ENCODE assay signal across 8 cellular contexts in genomic region chr13:42110410-42111155, GRCh38.
DNase-seq lines count a peak whose midpoint lies in the region; ATAC-seq and TF ChIP-seq lines count a peak whose summit lies in the region.

No MANE protein-coding gene starts in this region.

- in situ Hi-C loops in T47D (cut with HindIII; ENCODE audit: low pct_unique_long_range_greater_than_20kb, low sequenced_read_pairs), result no loop called here

- BruUV-seq in PC-3 (replicated peaks; lab: Mats Ljungman, UMichigan), result no TSS peak

- peak; percentile 33 for DNase-seq in activated T-cell treated with anti-CD3 and anti-CD28 coated beads for 1 hour (ENCODE audit: low read depth)
- DNase-seq in activated T-cell treated with anti-CD3 and anti-CD28 coated beads, Interleukin-2, amount 50 U/mL, for 1 hour, result no peak
- DNase-seq in PC-3, result peak; percentile 83
- peak; percentile 26 to 76 for DNase-seq in T47D (ENCODE audit: low read depth in 1 of 2, low spot score in 1 of 2)
- DNase-seq in kidney glomerular epithelial cell (lab: John Stamatoyannopoulos, UW), result peak; percentile 77
- peak in 1 of 2 donors; percentile 30 for DNase-seq in stimulated activated effector memory CD8-positive, alpha-beta T cell treated with anti-CD3 and anti-CD28 coated beads, Interleukin-12 subunit alpha, Interleukin-12 subunit beta, amount 100 ng/mL, for 72 hours (ENCODE audit: low spot score in 2 of 2)

- H2AFZ ChIP-seq in KMS-11 (ENCODE audit: low read depth) (no peak overlapping the region), PC-3 (ENCODE audit: low read length) (no peak overlapping the region)

- no peaks in the 10 kb centered on the region for H3K36me3 Mint-ChIP-seq in stimulated activated effector memory CD8-positive, alpha-beta T cell treated with anti-CD3 and anti-CD28 coated beads, Interleukin-12 subunit alpha, Interleukin-12 subunit beta, amount 100 ng/mL, for 72 hours

- H3F3A ChIP-seq in PC-3 (ENCODE audit: low read length, unreplicated experiment), result no peaks in the 10 kb centered on the region

- peak overlapping the region; percentile 45; the same call in 1 of the 2 replicates for H3K27ac ChIP-seq in KMS-11
- no peak overlapping the region for H3K27ac ChIP-seq in PC-3 (ENCODE audit: low read length)

- no peak; the same call in 1 of the 2 replicates for ATAC-seq in PC-3
- peak; percentile 61 for ATAC-seq in stimulated activated effector memory CD8-positive, alpha-beta T cell treated with anti-CD3 and anti-CD28 coated beads, Interleukin-12 subunit alpha, Interleukin-12 subunit beta, amount 100 ng/mL, for 72 hours
- ATAC-seq in HG02973 (IDR thresholded peaks at IDR 0.05; ENCODE audit: unreplicated experiment), result no peak

- no peaks in the 10 kb centered on the region for H3K36me3 ChIP-seq in KMS-11 (ENCODE audit: insufficient read depth)
- no peaks in the 10 kb centered on the region for H3K36me3 ChIP-seq in PC-3 (ENCODE audit: low read depth, low read length)

- H3K9ac ChIP-seq in KMS-11 (no peak overlapping the region), PC-3 (ENCODE audit: low read length) (no peak overlapping the region)

- H4K20me1 ChIP-seq in KMS-11 (ENCODE audit: insufficient read depth) (no peaks in the 10 kb centered on the region), PC-3 (ENCODE audit: low read length) (no peaks in the 10 kb centered on the region)

- no peaks in the 10 kb centered on the region for H3K27me3 ChIP-seq in KMS-11 (ENCODE audit: insufficient read depth, low read depth)
- H3K27me3 ChIP-seq in PC-3 (ENCODE audit: low read length), result no peaks in the 10 kb centered on the region

- intact Hi-C loops in PC-3 (cut with micrococcal nuclease), result loop anchor here (1.0 to 10.0 kb wide), 4 partner anchors 106 to 696 kb away; no protein-coding TSS in a partner anchor

- CTCF ChIA-PET in PC-3 (lab: Charles Lee), result no interaction called here

- H3K9me3 Mint-ChIP-seq in stimulated activated effector memory CD8-positive, alpha-beta T cell treated with anti-CD3 and anti-CD28 coated beads, Interleukin-12 subunit alpha, Interleukin-12 subunit beta, amount 100 ng/mL, for 72 hours, result no peaks in the 10 kb centered on the region

- peaks cover 45% of the 10 kb centered on the region for H3K4me1 ChIP-seq in KMS-11 (ENCODE audit: low read depth, poor library complexity, severe bottlenecking)
- peaks cover 52% of the 10 kb centered on the region for H3K4me1 ChIP-seq in PC-3 (ENCODE audit: insufficient read depth, low read length)

- POLR2A ChIA-PET in PC-3 (lab: Charles Lee; ENCODE audit: unreplicated experiment), result no interaction called here

- H3K9me3 ChIP-seq in PC-3 (ENCODE audit: low read length), result no peaks in the 10 kb centered on the region

- H3K79me2 ChIP-seq in KMS-11 (ENCODE audit: insufficient read depth, low read depth), result peaks cover 57% of the 10 kb centered on the region; the same call in 1 of the 2 replicates
- H3K79me2 ChIP-seq in PC-3 (ENCODE audit: low read length), result peaks cover 33% of the 10 kb centered on the region

- H3K27ac Mint-ChIP-seq in stimulated activated effector memory CD8-positive, alpha-beta T cell treated with anti-CD3 and anti-CD28 coated beads, Interleukin-12 subunit alpha, Interleukin-12 subunit beta, amount 100 ng/mL, for 72 hours, result no peak overlapping the region

- no peaks in the 10 kb centered on the region for H3K9me2 ChIP-seq in PC-3 (replicated peaks; ENCODE audit: low read length)

- TF ChIP-seq CTCF in KMS-11 (conservative IDR thresholded peaks at IDR 0.05; ENCODE audit: low read depth, low read length), result peak; percentile 78
- peak; percentile 73 for TF ChIP-seq CTCF in PC-3 (conservative IDR thresholded peaks at IDR 0.05; ENCODE audit: low read depth, low read length)

- no peak overlapping the region for H3K4me3 Mint-ChIP-seq in stimulated activated effector memory CD8-positive, alpha-beta T cell treated with anti-CD3 and anti-CD28 coated beads, Interleukin-12 subunit alpha, Interleukin-12 subunit beta, amount 100 ng/mL, for 72 hours

- peaks cover 13% of the 10 kb centered on the region for H3K4me1 Mint-ChIP-seq in stimulated activated effector memory CD8-positive, alpha-beta T cell treated with anti-CD3 and anti-CD28 coated beads, Interleukin-12 subunit alpha, Interleukin-12 subunit beta, amount 100 ng/mL, for 72 hours

- no peak overlapping the region for H3K4me3 ChIP-seq in KMS-11 (IDR thresholded peaks at IDR 0.05; ENCODE audit: insufficient read depth, low read depth, low read length)
- no peak overlapping the region for H3K4me3 ChIP-seq in PC-3 (ENCODE audit: low read length)

- H3K4me2 ChIP-seq in KMS-11 (peak overlapping the region; percentile 73), PC-3 (ENCODE audit: low read length) (no peak overlapping the region)
